ENCODE assay signal across 1 cellular context in the genomic region with DNA sequence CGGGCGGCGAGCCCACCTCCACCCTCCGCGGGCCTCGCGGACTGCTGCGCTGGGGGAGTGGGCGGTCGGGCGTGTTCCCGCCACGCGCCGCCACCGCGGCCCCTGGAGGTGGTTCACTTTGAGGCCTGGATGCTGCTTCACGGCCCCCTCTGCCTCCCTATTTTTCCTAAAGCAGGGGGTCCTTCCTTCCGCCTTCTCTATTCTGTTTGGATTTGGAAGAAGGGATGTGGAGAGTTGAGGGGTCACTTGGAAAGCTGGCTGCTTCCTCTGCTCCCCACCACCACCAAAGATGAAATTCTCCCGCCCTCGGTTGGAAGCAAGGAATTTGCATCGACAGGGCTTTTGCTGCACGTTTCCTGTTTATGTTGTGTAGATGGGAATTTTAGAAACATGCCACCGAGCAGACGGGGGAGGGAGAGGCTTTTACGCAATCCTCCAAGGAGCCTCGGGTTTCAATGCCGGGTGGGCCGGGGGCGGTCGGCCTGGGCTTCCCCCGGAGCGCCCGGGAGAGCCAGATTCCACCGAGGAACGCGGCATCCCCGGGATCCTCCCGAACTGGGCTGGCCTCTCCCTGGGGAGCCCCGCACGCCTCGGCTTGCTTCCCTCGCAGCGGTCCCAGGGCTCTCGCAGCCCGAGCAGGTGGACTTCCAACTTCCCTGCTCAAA.
TF ChIP-seq lines count a peak whose summit lies in the region.

No MANE protein-coding gene starts in this region.

TF ChIP-seq in HEK293, 187 proteins besides CTCF, POLR2A, EP300 and RAD21 (continued from another document and continues in another):
- TF ChIP-seq, protein P1, sequence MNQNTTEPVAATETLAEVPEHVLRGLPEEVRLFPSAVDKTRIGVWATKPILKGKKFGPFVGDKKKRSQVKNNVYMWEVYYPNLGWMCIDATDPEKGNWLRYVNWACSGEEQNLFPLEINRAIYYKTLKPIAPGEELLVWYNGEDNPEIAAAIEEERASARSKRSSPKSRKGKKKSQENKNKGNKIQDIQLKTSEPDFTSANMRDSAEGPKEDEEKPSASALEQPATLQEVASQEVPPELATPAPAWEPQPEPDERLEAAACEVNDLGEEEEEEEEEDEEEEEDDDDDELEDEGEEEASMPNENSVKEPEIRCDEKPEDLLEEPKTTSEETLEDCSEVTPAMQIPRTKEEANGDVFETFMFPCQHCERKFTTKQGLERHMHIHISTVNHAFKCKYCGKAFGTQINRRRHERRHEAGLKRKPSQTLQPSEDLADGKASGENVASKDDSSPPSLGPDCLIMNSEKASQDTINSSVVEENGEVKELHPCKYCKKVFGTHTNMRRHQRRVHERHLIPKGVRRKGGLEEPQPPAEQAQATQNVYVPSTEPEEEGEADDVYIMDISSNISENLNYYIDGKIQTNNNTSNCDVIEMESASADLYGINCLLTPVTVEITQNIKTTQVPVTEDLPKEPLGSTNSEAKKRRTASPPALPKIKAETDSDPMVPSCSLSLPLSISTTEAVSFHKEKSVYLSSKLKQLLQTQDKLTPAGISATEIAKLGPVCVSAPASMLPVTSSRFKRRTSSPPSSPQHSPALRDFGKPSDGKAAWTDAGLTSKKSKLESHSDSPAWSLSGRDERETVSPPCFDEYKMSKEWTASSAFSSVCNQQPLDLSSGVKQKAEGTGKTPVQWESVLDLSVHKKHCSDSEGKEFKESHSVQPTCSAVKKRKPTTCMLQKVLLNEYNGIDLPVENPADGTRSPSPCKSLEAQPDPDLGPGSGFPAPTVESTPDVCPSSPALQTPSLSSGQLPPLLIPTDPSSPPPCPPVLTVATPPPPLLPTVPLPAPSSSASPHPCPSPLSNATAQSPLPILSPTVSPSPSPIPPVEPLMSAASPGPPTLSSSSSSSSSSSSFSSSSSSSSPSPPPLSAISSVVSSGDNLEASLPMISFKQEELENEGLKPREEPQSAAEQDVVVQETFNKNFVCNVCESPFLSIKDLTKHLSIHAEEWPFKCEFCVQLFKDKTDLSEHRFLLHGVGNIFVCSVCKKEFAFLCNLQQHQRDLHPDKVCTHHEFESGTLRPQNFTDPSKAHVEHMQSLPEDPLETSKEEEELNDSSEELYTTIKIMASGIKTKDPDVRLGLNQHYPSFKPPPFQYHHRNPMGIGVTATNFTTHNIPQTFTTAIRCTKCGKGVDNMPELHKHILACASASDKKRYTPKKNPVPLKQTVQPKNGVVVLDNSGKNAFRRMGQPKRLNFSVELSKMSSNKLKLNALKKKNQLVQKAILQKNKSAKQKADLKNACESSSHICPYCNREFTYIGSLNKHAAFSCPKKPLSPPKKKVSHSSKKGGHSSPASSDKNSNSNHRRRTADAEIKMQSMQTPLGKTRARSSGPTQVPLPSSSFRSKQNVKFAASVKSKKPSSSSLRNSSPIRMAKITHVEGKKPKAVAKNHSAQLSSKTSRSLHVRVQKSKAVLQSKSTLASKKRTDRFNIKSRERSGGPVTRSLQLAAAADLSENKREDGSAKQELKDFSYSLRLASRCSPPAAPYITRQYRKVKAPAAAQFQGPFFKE (tag by site-specific recombination; IDR thresholded peaks at IDR 0.05; ENCODE audit: borderline replicate concordance), result no peak
- TF ChIP-seq ZNF214 (tag by site-specific recombination; IDR thresholded peaks at IDR 0.05; ENCODE audit: borderline replicate concordance) (no peak), ZNF677 (tag by site-specific recombination; IDR thresholded peaks at IDR 0.05) (no peak), YY2 (tag by site-specific recombination; IDR thresholded peaks at IDR 0.05) (no peak), ZNF501 (tag by site-specific recombination; IDR thresholded peaks at IDR 0.05) (peak; percentile 31; the same call in 1 of the 2 replicates), ZNF624 (tag by site-specific recombination; IDR thresholded peaks at IDR 0.05) (no peak), INSM2 (tag by site-specific recombination; IDR thresholded peaks at IDR 0.05) (no peak), ZNF48 (tag by site-specific recombination; IDR thresholded peaks at IDR 0.05) (no peak), KLF7 (tag by site-specific recombination; IDR thresholded peaks at IDR 0.05; ENCODE audit: borderline replicate concordance) (no peak), ZNF155 (tag by site-specific recombination; IDR thresholded peaks at IDR 0.05) (no peak), BCL11A (tag by site-specific recombination; IDR thresholded peaks at IDR 0.05; ENCODE audit: low read depth) (no peak), ZNF354C (tag by site-specific recombination; IDR thresholded peaks at IDR 0.05; ENCODE audit: borderline replicate concordance, low read depth) (no peak), ZNF433 (tag by site-specific recombination; IDR thresholded peaks at IDR 0.05; ENCODE audit: low read depth) (no peak), ZNF610 (tag by site-specific recombination; IDR thresholded peaks at IDR 0.05; ENCODE audit: borderline replicate concordance) (no peak), ZNF843 (tag by site-specific recombination; IDR thresholded peaks at IDR 0.05) (no peak), ZBTB48 (tag by site-specific recombination; IDR thresholded peaks at IDR 0.05) (no peak), ZNF513 (tag by site-specific recombination; IDR thresholded peaks at IDR 0.05) (no peak), OVOL3 (tag by site-specific recombination; IDR thresholded peaks at IDR 0.05) (no peak), ZNF248 (tag by site-specific recombination; IDR thresholded peaks at IDR 0.05) (no peak), ZNF157 (tag by site-specific recombination; IDR thresholded peaks at IDR 0.05) (no peak), ZNF239 (tag by site-specific recombination; IDR thresholded peaks at IDR 0.05) (no peak), GLI2 (tag by site-specific recombination; IDR thresholded peaks at IDR 0.05; ENCODE audit: borderline replicate concordance, low read depth) (no peak), ZSCAN5A (tag by site-specific recombination; IDR thresholded peaks at IDR 0.05) (no peak), ZFP41 (tag by site-specific recombination; IDR thresholded peaks at IDR 0.05; ENCODE audit: borderline replicate concordance) (no peak), FEZF1 (tag by site-specific recombination; IDR thresholded peaks at IDR 0.05) (no peak), ZSCAN30 (tag by site-specific recombination; IDR thresholded peaks at IDR 0.05) (no peak), ZNF302 (tag by site-specific recombination; IDR thresholded peaks at IDR 0.05; ENCODE audit: low read depth) (no peak), ZNF654 (tag by site-specific recombination; IDR thresholded peaks at IDR 0.05; ENCODE audit: low read depth) (no peak), MYNN (tag by site-specific recombination; IDR thresholded peaks at IDR 0.05; ENCODE audit: borderline replicate concordance) (no peak), ZNF362 (tag by site-specific recombination; IDR thresholded peaks at IDR 0.05) (no peak), ATF2 (tag by site-specific recombination; IDR thresholded peaks at IDR 0.05; ENCODE audit: low read depth) (no peak), ZNF76 (tag by site-specific recombination; IDR thresholded peaks at IDR 0.05; ENCODE audit: borderline replicate concordance, low read depth) (no peak), ZNF211 (tag by site-specific recombination; IDR thresholded peaks at IDR 0.05; ENCODE audit: low read depth) (no peak), ZBTB20 (tag by site-specific recombination; IDR thresholded peaks at IDR 0.05) (peak; percentile 77), ZNF544 (tag by site-specific recombination; IDR thresholded peaks at IDR 0.05) (no peak), ZNF404 (tag by site-specific recombination; IDR thresholded peaks at IDR 0.05) (no peak), ZNF132 (tag by site-specific recombination; IDR thresholded peaks at IDR 0.05; ENCODE audit: borderline replicate concordance) (no peak), SP2 (tag by site-specific recombination; IDR thresholded peaks at IDR 0.05) (no peak), PRDM1 (tag by site-specific recombination; IDR thresholded peaks at IDR 0.05) (no peak), KLF17 (tag by site-specific recombination; IDR thresholded peaks at IDR 0.05) (peak; percentile 46; the same call in 1 of the 2 replicates), TRIM28 (IDR thresholded peaks at IDR 0.05; ENCODE audit: borderline replicate concordance, low read length) (no peak), ZNF221 (tag by site-specific recombination; IDR thresholded peaks at IDR 0.05; ENCODE audit: borderline replicate concordance) (no peak), ZNF473 (tag by site-specific recombination; IDR thresholded peaks at IDR 0.05) (no peak), SP7 (tag by site-specific recombination; IDR thresholded peaks at IDR 0.05) (0 out of 2 replicates have a peak, but pooled peaks have one; percentile 28)
- TF ChIP-seq, protein P2, sequence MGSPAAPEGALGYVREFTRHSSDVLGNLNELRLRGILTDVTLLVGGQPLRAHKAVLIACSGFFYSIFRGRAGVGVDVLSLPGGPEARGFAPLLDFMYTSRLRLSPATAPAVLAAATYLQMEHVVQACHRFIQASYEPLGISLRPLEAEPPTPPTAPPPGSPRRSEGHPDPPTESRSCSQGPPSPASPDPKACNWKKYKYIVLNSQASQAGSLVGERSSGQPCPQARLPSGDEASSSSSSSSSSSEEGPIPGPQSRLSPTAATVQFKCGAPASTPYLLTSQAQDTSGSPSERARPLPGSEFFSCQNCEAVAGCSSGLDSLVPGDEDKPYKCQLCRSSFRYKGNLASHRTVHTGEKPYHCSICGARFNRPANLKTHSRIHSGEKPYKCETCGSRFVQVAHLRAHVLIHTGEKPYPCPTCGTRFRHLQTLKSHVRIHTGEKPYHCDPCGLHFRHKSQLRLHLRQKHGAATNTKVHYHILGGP (tag by site-specific recombination; IDR thresholded peaks at IDR 0.05), result no peak
- TF ChIP-seq, protein P3, sequence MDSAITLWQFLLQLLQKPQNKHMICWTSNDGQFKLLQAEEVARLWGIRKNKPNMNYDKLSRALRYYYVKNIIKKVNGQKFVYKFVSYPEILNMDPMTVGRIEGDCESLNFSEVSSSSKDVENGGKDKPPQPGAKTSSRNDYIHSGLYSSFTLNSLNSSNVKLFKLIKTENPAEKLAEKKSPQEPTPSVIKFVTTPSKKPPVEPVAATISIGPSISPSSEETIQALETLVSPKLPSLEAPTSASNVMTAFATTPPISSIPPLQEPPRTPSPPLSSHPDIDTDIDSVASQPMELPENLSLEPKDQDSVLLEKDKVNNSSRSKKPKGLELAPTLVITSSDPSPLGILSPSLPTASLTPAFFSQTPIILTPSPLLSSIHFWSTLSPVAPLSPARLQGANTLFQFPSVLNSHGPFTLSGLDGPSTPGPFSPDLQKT (IDR thresholded peaks at IDR 0.05; ENCODE audit: borderline replicate concordance, low read depth, low read length), result no peak
